11 cellular contexts compared by ENCODE assay signal in genomic region chr7:157700237-157701005, GRCh38.
"Had no signal": no experiment of that assay in that cellular context is flagged by ENCODE, and none has a peak within 500 bp of the region (broad histone marks: within the 10 kb centered on the region; RNA-seq: fewer than 3 reads in every experiment).

No MANE protein-coding gene starts in this region.

- H3K4me1 Mint-ChIP-seq: activated CD4-positive, alpha-beta T cell treated with anti-CD3 and anti-CD28 coated beads for 36 hours; naive thymus-derived CD4-positive, alpha-beta T cell; stimulated activated memory B cell treated with anti-CD40 and anti-IgM and Interleukin-4, amounts not matched to agents 10 μg/mL and 1 μg/mL and 100 μg/mL, for 72 hours had no signal

- H3K4me3 ChIP-seq: ovary, skin epidermis, tibial nerve had no signal

- H3K9me3 Mint-ChIP-seq: stimulated activated memory B cell treated with anti-CD40 and anti-IgM and Interleukin-4, amounts not matched to agents 10 μg/mL and 1 μg/mL and 100 μg/mL, for 72 hours had no signal

- ATAC-seq: activated CD4-positive, alpha-beta T cell treated with anti-CD3 and anti-CD28 coated beads for 36 hours; activated CD8-positive, alpha-beta T cell treated with anti-CD3 and anti-CD28 coated beads for 36 hours; esophagus mucosa; left cardiac atrium; naive thymus-derived CD4-positive, alpha-beta T cell; stimulated activated memory B cell treated with anti-CD40 and anti-IgM and Interleukin-4, amounts not matched to agents 10 μg/mL and 1 μg/mL and 100 μg/mL, for 72 hours had no signal

- H3K36me3 Mint-ChIP-seq: stimulated activated memory B cell treated with anti-CD40 and anti-IgM and Interleukin-4, amounts not matched to agents 10 μg/mL and 1 μg/mL and 100 μg/mL, for 72 hours had no signal

- H3K9me3 ChIP-seq: ovary, tibial nerve had no signal

- H3K27me3 ChIP-seq: ovary, tibial nerve had no signal

- H3K27ac ChIP-seq: ovary, skin epidermis, tibial nerve had no signal

- H3K27ac Mint-ChIP-seq: activated CD4-positive, alpha-beta T cell treated with anti-CD3 and anti-CD28 coated beads for 36 hours; activated CD8-positive, alpha-beta T cell treated with anti-CD3 and anti-CD28 coated beads for 36 hours; naive thymus-derived CD4-positive, alpha-beta T cell; stimulated activated memory B cell treated with anti-CD40 and anti-IgM and Interleukin-4, amounts not matched to agents 10 μg/mL and 1 μg/mL and 100 μg/mL, for 72 hours had no signal

- H3K36me3 ChIP-seq: ovary, tibial nerve had no signal

- H3K4me3 Mint-ChIP-seq: activated CD4-positive, alpha-beta T cell treated with anti-CD3 and anti-CD28 coated beads for 36 hours; activated CD8-positive, alpha-beta T cell treated with anti-CD3 and anti-CD28 coated beads for 36 hours; naive thymus-derived CD4-positive, alpha-beta T cell; stimulated activated memory B cell treated with anti-CD40 and anti-IgM and Interleukin-4, amounts not matched to agents 10 μg/mL and 1 μg/mL and 100 μg/mL, for 72 hours had no signal

- DNase-seq: activated CD4-positive, alpha-beta T cell treated with anti-CD3 and anti-CD28 coated beads for 36 hours; activated CD8-positive, alpha-beta T cell treated with anti-CD3 and anti-CD28 coated beads for 36 hours; activated naive CD4-positive, alpha-beta T cell treated with anti-CD3 and anti-CD28 coated beads, Interleukin-2, amount 50 U/mL, for 16 hours; central memory CD4-positive, alpha-beta T cell; left cardiac atrium; naive thymus-derived CD4-positive, alpha-beta T cell had no signal

- H3K4me1 ChIP-seq: tibial nerve had no signal
